1 cellular context compared by ENCODE assay signal in genomic region chr3:46918202-46918601, GRCh38.
TF ChIP-seq lines count a peak whose summit lies in the region.

No MANE protein-coding gene starts in this region.

TF ChIP-seq in GM12878, 131 proteins besides CTCF, POLR2A, EP300 and RAD21:
- TF ChIP-seq ZNF217 (IDR thresholded peaks at IDR 0.05) (no peak), RUNX3 (IDR thresholded peaks at IDR 0.05; ENCODE audit: low read length) (peak; percentile 78), HDAC2 (IDR thresholded peaks at IDR 0.05) (no peak), PAX8 (IDR thresholded peaks at IDR 0.05) (no peak), STAT1 (conservative IDR thresholded peaks at IDR 0.05) (no peak), MTA3 (IDR thresholded peaks at IDR 0.05; ENCODE audit: borderline replicate concordance, low read length) (no peak)
